1 cellular context compared by ENCODE assay signal in the genomic region with DNA sequence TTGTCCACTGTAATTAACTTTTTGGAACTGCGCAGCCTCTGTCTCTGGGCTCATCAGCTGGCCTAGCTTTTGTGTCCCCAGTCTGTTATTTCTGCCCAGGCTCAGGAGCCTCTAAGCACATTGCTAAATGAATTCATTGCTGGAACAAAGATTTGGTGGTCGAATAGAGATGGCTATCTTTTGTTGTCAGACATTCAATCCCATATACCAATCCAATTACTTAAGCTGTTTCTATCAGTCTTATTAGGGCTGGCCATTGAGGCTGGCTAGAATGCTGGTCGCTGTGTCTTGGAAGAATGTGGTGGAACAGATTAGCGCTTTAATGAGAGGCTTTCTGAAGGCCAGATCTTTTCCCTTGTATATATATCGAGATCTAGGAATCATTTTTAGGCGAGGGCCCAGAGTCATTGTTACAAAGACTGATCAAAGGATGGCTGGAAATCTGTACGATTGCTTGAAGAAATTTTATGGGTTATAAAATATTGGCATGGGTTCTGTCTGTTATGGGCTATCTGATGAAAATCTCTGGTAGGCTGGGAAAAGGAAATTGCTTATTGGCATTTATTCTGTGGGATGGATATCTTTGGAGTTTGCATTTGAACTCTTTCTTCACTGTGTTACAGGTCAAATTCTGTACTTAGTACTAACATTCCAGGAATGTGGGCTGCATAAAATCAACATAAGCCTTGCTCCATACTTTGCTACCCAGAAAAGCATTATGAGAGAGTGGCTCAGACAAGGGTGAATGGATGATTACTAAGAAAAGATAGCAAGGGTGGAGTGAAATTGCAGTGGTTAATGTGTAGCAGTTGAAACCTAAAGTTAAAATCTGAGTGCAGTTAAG.
A peak's percentile ranks its signal among the peaks of the same experiment; 100 is the strongest.
TF ChIP-seq lines count a peak whose summit lies in the region.

No MANE protein-coding gene starts in this region.

TF ChIP-seq in HepG2, 621 proteins besides CTCF, POLR2A, EP300 and RAD21 (continued from another document and continues in another):
- TF ChIP-seq, protein P1, sequence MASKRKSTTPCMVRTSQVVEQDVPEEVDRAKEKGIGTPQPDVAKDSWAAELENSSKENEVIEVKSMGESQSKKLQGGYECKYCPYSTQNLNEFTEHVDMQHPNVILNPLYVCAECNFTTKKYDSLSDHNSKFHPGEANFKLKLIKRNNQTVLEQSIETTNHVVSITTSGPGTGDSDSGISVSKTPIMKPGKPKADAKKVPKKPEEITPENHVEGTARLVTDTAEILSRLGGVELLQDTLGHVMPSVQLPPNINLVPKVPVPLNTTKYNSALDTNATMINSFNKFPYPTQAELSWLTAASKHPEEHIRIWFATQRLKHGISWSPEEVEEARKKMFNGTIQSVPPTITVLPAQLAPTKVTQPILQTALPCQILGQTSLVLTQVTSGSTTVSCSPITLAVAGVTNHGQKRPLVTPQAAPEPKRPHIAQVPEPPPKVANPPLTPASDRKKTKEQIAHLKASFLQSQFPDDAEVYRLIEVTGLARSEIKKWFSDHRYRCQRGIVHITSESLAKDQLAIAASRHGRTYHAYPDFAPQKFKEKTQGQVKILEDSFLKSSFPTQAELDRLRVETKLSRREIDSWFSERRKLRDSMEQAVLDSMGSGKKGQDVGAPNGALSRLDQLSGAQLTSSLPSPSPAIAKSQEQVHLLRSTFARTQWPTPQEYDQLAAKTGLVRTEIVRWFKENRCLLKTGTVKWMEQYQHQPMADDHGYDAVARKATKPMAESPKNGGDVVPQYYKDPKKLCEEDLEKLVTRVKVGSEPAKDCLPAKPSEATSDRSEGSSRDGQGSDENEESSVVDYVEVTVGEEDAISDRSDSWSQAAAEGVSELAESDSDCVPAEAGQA (IDR thresholded peaks at IDR 0.05; ENCODE audit: low read depth) = no peak
- TF ChIP-seq, protein P1 (CRISPR knock-in tag; IDR thresholded peaks at IDR 0.05; ENCODE audit: borderline replicate concordance) = no peak
- TF ChIP-seq, protein P2, sequence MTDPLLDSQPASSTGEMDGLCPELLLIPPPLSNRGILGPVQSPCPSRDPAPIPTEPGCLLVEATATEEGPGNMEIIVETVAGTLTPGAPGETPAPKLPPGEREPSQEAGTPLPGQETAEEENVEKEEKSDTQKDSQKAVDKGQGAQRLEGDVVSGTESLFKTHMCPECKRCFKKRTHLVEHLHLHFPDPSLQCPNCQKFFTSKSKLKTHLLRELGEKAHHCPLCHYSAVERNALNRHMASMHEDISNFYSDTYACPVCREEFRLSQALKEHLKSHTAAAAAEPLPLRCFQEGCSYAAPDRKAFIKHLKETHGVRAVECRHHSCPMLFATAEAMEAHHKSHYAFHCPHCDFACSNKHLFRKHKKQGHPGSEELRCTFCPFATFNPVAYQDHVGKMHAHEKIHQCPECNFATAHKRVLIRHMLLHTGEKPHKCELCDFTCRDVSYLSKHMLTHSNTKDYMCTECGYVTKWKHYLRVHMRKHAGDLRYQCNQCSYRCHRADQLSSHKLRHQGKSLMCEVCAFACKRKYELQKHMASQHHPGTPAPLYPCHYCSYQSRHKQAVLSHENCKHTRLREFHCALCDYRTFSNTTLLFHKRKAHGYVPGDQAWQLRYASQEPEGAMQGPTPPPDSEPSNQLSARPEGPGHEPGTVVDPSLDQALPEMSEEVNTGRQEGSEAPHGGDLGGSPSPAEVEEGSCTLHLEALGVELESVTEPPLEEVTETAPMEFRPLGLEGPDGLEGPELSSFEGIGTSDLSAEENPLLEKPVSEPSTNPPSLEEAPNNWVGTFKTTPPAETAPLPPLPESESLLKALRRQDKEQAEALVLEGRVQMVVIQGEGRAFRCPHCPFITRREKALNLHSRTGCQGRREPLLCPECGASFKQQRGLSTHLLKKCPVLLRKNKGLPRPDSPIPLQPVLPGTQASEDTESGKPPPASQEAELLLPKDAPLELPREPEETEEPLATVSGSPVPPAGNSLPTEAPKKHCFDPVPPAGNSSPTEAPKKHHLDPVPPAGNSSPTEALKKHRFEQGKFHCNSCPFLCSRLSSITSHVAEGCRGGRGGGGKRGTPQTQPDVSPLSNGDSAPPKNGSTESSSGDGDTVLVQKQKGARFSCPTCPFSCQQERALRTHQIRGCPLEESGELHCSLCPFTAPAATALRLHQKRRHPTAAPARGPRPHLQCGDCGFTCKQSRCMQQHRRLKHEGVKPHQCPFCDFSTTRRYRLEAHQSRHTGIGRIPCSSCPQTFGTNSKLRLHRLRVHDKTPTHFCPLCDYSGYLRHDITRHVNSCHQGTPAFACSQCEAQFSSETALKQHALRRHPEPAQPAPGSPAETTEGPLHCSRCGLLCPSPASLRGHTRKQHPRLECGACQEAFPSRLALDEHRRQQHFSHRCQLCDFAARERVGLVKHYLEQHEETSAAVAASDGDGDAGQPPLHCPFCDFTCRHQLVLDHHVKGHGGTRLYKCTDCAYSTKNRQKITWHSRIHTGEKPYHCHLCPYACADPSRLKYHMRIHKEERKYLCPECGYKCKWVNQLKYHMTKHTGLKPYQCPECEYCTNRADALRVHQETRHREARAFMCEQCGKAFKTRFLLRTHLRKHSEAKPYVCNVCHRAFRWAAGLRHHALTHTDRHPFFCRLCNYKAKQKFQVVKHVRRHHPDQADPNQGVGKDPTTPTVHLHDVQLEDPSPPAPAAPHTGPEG (CRISPR knock-in tag; IDR thresholded peaks at IDR 0.05) = no peak
- TF ChIP-seq RBM22 (optimal IDR thresholded peaks at IDR 0.05; ENCODE audit: low read length) (no peak), SRSF9 (IDR thresholded peaks at IDR 0.05; ENCODE audit: borderline replicate concordance, insufficient read depth, low read depth, low read length, poor library complexity, severe bottlenecking) (no peak), MYNN (CRISPR knock-in tag; IDR thresholded peaks at IDR 0.05; ENCODE audit: low read depth) (no peak), NFYB (CRISPR knock-in tag; IDR thresholded peaks at IDR 0.05) (no peak), MZF1 (CRISPR knock-in tag; IDR thresholded peaks at IDR 0.05; ENCODE audit: borderline replicate concordance) (no peak), KDM3A (CRISPR knock-in tag; IDR thresholded peaks at IDR 0.05; ENCODE audit: low read depth) (peak; percentile 90), PHF21A (CRISPR knock-in tag; IDR thresholded peaks at IDR 0.05) (peak; percentile 85), JUNB (CRISPR knock-in tag; IDR thresholded peaks at IDR 0.05; ENCODE audit: borderline replicate concordance) (peak; percentile 16; the same call in 1 of the 2 replicates), SYNCRIP (IDR thresholded peaks at IDR 0.05; ENCODE audit: insufficient read depth, low read depth, low read length) (no peak), TRIM24 (CRISPR knock-in tag; IDR thresholded peaks at IDR 0.05) (peak; percentile 88), FOXK2 (IDR thresholded peaks at IDR 0.05) (peak; percentile 54; the same call in 1 of the 2 replicates), ZNF674 (CRISPR knock-in tag; IDR thresholded peaks at IDR 0.05; ENCODE audit: low read depth) (no peak), ZNF430 (CRISPR knock-in tag; IDR thresholded peaks at IDR 0.05) (0 out of 2 replicates have a peak, but pooled peaks have one; percentile 45), ZMYM4 (CRISPR knock-in tag; IDR thresholded peaks at IDR 0.05) (peak; percentile 80; the same call in 1 of the 2 replicates), ZNF543 (CRISPR knock-in tag; IDR thresholded peaks at IDR 0.05) (no peak), MAFF (IDR thresholded peaks at IDR 0.05; ENCODE audit: low read depth, low read length) (peak; percentile 82)
- TF ChIP-seq, protein P3, sequence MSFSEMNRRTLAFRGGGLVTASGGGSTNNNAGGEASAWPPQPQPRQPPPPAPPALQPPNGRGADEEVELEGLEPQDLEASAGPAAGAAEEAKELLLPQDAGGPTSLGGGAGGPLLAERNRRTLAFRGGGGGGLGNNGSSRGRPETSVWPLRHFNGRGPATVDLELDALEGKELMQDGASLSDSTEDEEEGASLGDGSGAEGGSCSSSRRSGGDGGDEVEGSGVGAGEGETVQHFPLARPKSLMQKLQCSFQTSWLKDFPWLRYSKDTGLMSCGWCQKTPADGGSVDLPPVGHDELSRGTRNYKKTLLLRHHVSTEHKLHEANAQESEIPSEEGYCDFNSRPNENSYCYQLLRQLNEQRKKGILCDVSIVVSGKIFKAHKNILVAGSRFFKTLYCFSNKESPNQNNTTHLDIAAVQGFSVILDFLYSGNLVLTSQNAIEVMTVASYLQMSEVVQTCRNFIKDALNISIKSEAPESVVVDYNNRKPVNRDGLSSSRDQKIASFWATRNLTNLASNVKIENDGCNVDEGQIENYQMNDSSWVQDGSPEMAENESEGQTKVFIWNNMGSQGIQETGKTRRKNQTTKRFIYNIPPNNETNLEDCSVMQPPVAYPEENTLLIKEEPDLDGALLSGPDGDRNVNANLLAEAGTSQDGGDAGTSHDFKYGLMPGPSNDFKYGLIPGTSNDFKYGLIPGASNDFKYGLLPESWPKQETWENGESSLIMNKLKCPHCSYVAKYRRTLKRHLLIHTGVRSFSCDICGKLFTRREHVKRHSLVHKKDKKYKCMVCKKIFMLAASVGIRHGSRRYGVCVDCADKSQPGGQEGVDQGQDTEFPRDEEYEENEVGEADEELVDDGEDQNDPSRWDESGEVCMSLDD (CRISPR knock-in tag; IDR thresholded peaks at IDR 0.05; ENCODE audit: borderline replicate concordance) = peak; percentile 62; the same call in 1 of the 2 replicates
- TF ChIP-seq, protein P4, sequence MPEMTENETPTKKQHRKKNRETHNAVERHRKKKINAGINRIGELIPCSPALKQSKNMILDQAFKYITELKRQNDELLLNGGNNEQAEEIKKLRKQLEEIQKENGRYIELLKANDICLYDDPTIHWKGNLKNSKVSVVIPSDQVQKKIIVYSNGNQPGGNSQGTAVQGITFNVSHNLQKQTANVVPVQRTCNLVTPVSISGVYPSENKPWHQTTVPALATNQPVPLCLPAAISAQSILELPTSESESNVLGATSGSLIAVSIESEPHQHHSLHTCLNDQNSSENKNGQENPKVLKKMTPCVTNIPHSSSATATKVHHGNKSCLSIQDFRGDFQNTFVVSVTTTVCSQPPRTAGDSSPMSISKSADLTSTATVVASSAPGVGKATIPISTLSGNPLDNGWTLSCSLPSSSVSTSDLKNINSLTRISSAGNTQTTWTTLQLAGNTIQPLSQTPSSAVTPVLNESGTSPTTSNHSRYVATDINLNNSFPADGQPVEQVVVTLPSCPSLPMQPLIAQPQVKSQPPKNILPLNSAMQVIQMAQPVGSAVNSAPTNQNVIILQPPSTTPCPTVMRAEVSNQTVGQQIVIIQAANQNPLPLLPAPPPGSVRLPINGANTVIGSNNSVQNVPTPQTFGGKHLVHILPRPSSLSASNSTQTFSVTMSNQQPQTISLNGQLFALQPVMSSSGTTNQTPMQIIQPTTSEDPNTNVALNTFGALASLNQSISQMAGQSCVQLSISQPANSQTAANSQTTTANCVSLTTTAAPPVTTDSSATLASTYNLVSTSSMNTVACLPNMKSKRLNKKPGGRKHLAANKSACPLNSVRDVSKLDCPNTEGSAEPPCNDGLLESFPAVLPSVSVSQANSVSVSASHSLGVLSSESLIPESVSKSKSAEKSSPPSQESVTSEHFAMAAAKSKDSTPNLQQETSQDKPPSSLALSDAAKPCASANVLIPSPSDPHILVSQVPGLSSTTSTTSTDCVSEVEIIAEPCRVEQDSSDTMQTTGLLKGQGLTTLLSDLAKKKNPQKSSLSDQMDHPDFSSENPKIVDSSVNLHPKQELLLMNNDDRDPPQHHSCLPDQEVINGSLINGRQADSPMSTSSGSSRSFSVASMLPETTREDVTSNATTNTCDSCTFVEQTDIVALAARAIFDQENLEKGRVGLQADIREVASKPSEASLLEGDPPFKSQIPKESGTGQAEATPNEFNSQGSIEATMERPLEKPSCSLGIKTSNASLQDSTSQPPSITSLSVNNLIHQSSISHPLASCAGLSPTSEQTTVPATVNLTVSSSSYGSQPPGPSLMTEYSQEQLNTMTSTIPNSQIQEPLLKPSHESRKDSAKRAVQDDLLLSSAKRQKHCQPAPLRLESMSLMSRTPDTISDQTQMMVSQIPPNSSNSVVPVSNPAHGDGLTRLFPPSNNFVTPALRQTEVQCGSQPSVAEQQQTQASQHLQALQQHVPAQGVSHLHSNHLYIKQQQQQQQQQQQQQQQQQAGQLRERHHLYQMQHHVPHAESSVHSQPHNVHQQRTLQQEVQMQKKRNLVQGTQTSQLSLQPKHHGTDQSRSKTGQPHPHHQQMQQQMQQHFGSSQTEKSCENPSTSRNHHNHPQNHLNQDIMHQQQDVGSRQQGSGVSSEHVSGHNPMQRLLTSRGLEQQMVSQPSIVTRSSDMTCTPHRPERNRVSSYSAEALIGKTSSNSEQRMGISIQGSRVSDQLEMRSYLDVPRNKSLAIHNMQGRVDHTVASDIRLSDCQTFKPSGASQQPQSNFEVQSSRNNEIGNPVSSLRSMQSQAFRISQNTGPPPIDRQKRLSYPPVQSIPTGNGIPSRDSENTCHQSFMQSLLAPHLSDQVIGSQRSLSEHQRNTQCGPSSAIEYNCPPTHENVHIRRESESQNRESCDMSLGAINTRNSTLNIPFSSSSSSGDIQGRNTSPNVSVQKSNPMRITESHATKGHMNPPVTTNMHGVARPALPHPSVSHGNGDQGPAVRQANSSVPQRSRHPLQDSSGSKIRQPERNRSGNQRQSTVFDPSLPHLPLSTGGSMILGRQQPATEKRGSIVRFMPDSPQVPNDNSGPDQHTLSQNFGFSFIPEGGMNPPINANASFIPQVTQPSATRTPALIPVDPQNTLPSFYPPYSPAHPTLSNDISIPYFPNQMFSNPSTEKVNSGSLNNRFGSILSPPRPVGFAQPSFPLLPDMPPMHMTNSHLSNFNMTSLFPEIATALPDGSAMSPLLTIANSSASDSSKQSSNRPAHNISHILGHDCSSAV (CRISPR knock-in tag; IDR thresholded peaks at IDR 0.05; ENCODE audit: borderline replicate concordance) = no peak
- TF ChIP-seq, protein P5, sequence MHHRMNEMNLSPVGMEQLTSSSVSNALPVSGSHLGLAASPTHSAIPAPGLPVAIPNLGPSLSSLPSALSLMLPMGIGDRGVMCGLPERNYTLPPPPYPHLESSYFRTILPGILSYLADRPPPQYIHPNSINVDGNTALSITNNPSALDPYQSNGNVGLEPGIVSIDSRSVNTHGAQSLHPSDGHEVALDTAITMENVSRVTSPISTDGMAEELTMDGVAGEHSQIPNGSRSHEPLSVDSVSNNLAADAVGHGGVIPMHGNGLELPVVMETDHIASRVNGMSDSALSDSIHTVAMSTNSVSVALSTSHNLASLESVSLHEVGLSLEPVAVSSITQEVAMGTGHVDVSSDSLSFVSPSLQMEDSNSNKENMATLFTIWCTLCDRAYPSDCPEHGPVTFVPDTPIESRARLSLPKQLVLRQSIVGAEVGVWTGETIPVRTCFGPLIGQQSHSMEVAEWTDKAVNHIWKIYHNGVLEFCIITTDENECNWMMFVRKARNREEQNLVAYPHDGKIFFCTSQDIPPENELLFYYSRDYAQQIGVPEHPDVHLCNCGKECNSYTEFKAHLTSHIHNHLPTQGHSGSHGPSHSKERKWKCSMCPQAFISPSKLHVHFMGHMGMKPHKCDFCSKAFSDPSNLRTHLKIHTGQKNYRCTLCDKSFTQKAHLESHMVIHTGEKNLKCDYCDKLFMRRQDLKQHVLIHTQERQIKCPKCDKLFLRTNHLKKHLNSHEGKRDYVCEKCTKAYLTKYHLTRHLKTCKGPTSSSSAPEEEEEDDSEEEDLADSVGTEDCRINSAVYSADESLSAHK (CRISPR knock-in tag; IDR thresholded peaks at IDR 0.05; ENCODE audit: borderline replicate concordance) = no peak
